1 cellular context compared by ENCODE assay signal in genomic region chr15:58742424-58743160, GRCh38.
TF ChIP-seq lines count a peak whose summit lies in the region.

No MANE protein-coding gene starts in this region.

TF ChIP-seq in HepG2, 621 proteins besides CTCF, POLR2A, EP300 and RAD21 (continued from another document and continues in another):
- TF ChIP-seq, protein P1, sequence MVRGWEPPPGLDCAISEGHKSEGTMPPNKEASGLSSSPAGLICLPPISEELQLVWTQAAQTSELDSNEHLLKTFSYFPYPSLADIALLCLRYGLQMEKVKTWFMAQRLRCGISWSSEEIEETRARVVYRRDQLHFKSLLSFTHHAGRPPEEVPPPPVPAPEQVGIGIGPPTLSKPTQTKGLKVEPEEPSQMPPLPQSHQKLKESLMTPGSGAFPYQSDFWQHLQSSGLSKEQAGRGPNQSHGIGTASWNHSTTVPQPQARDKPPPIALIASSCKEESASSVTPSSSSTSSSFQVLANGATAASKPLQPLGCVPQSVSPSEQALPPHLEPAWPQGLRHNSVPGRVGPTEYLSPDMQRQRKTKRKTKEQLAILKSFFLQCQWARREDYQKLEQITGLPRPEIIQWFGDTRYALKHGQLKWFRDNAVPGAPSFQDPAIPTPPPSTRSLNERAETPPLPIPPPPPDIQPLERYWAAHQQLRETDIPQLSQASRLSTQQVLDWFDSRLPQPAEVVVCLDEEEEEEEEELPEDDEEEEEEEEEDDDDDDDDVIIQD (CRISPR knock-in tag; IDR thresholded peaks at IDR 0.05; ENCODE audit: low read depth) = 0 out of 2 replicates have a peak, but pooled peaks have one; percentile 34
- peak; percentile 70 for TF ChIP-seq POGZ (CRISPR knock-in tag; IDR thresholded peaks at IDR 0.05)
- TF ChIP-seq, protein P2, sequence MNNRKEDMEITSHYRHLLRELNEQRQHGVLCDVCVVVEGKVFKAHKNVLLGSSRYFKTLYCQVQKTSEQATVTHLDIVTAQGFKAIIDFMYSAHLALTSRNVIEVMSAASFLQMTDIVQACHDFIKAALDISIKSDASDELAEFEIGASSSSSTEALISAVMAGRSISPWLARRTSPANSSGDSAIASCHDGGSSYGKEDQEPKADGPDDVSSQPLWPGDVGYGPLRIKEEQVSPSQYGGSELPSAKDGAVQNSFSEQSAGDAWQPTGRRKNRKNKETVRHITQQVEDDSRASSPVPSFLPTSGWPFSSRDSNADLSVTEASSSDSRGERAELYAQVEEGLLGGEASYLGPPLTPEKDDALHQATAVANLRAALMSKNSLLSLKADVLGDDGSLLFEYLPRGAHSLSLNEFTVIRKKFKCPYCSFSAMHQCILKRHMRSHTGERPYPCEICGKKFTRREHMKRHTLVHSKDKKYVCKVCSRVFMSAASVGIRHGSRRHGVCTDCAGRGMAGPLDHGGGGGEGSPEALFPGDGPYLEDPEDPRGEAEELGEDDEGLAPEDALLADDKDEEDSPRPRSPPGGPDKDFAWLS (CRISPR knock-in tag; IDR thresholded peaks at IDR 0.05; ENCODE audit: borderline replicate concordance) = no peak
- no peak for TF ChIP-seq SMYD3 (CRISPR knock-in tag; IDR thresholded peaks at IDR 0.05)
- peak; percentile 53; the same call in 1 of the 2 replicates for TF ChIP-seq GATAD2A (CRISPR knock-in tag; IDR thresholded peaks at IDR 0.05)
- TF ChIP-seq, protein P3, sequence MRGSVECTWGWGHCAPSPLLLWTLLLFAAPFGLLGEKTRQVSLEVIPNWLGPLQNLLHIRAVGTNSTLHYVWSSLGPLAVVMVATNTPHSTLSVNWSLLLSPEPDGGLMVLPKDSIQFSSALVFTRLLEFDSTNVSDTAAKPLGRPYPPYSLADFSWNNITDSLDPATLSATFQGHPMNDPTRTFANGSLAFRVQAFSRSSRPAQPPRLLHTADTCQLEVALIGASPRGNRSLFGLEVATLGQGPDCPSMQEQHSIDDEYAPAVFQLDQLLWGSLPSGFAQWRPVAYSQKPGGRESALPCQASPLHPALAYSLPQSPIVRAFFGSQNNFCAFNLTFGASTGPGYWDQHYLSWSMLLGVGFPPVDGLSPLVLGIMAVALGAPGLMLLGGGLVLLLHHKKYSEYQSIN (CRISPR knock-in tag; IDR thresholded peaks at IDR 0.05; ENCODE audit: borderline replicate concordance) = no peak
- no peak for TF ChIP-seq GPN1 (CRISPR knock-in tag; IDR thresholded peaks at IDR 0.05; ENCODE audit: borderline replicate concordance)
- no peak for TF ChIP-seq SP1 (IDR thresholded peaks at IDR 0.05)
- no peak for TF ChIP-seq SP1 (CRISPR knock-in tag; IDR thresholded peaks at IDR 0.05)
- TF ChIP-seq MLLT10 (CRISPR knock-in tag; IDR thresholded peaks at IDR 0.05) = no peak
- TF ChIP-seq MED1 (CRISPR knock-in tag; IDR thresholded peaks at IDR 0.05) = peak; percentile 52; the same call in 1 of the 2 replicates
- TF ChIP-seq ZMYM2 (CRISPR knock-in tag; IDR thresholded peaks at IDR 0.05) = no peak
- no peak for TF ChIP-seq PLSCR1 (CRISPR knock-in tag; IDR thresholded peaks at IDR 0.05; ENCODE audit: borderline replicate concordance)
- TF ChIP-seq ZNF572 (CRISPR knock-in tag; IDR thresholded peaks at IDR 0.05) = no peak
- peak; percentile 38; the same call in 1 of the 2 replicates for TF ChIP-seq NCOR1 (IDR thresholded peaks at IDR 0.05; ENCODE audit: borderline replicate concordance, low read length)
- TF ChIP-seq ZNF674 (CRISPR knock-in tag; IDR thresholded peaks at IDR 0.05; ENCODE audit: low read depth) = no peak
- no peak for TF ChIP-seq JUND (CRISPR knock-in tag; IDR thresholded peaks at IDR 0.05)
- TF ChIP-seq MED8 (CRISPR knock-in tag; IDR thresholded peaks at IDR 0.05; ENCODE audit: insufficient replicate concordance) = no peak
- no peak for TF ChIP-seq MTF2 (CRISPR knock-in tag; IDR thresholded peaks at IDR 0.05; ENCODE audit: borderline replicate concordance)
- TF ChIP-seq ONECUT2 (CRISPR knock-in tag; IDR thresholded peaks at IDR 0.05) = no peak
- TF ChIP-seq ARID4A (CRISPR knock-in tag; IDR thresholded peaks at IDR 0.05; ENCODE audit: borderline replicate concordance) = peak; percentile 15; the same call in 1 of the 2 replicates
- no peak for TF ChIP-seq ZNF142 (CRISPR knock-in tag; IDR thresholded peaks at IDR 0.05)
- TF ChIP-seq SOX6 (IDR thresholded peaks at IDR 0.05) = no peak
- peak; percentile 57 for TF ChIP-seq SOX6 (CRISPR knock-in tag; IDR thresholded peaks at IDR 0.05)
- no peak for TF ChIP-seq ZNF709 (CRISPR knock-in tag; IDR thresholded peaks at IDR 0.05)
- TF ChIP-seq, protein P4, sequence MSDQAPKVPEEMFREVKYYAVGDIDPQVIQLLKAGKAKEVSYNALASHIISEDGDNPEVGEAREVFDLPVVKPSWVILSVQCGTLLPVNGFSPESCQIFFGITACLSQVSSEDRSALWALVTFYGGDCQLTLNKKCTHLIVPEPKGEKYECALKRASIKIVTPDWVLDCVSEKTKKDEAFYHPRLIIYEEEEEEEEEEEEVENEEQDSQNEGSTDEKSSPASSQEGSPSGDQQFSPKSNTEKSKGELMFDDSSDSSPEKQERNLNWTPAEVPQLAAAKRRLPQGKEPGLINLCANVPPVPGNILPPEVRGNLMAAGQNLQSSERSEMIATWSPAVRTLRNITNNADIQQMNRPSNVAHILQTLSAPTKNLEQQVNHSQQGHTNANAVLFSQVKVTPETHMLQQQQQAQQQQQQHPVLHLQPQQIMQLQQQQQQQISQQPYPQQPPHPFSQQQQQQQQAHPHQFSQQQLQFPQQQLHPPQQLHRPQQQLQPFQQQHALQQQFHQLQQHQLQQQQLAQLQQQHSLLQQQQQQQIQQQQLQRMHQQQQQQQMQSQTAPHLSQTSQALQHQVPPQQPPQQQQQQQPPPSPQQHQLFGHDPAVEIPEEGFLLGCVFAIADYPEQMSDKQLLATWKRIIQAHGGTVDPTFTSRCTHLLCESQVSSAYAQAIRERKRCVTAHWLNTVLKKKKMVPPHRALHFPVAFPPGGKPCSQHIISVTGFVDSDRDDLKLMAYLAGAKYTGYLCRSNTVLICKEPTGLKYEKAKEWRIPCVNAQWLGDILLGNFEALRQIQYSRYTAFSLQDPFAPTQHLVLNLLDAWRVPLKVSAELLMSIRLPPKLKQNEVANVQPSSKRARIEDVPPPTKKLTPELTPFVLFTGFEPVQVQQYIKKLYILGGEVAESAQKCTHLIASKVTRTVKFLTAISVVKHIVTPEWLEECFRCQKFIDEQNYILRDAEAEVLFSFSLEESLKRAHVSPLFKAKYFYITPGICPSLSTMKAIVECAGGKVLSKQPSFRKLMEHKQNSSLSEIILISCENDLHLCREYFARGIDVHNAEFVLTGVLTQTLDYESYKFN (CRISPR knock-in tag; conservative IDR thresholded peaks at IDR 0.05) = peak; percentile 80
- TF ChIP-seq, protein P5, sequence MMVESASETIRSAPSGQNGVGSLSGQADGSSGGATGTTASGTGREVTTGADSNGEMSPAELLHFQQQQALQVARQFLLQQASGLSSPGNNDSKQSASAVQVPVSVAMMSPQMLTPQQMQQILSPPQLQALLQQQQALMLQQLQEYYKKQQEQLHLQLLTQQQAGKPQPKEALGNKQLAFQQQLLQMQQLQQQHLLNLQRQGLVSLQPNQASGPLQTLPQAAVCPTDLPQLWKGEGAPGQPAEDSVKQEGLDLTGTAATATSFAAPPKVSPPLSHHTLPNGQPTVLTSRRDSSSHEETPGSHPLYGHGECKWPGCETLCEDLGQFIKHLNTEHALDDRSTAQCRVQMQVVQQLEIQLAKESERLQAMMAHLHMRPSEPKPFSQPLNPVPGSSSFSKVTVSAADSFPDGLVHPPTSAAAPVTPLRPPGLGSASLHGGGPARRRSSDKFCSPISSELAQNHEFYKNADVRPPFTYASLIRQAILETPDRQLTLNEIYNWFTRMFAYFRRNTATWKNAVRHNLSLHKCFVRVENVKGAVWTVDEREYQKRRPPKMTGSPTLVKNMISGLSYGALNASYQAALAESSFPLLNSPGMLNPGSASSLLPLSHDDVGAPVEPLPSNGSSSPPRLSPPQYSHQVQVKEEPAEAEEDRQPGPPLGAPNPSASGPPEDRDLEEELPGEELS (CRISPR knock-in tag; IDR thresholded peaks at IDR 0.05) = peak; percentile 89
- TF ChIP-seq, protein P6, sequence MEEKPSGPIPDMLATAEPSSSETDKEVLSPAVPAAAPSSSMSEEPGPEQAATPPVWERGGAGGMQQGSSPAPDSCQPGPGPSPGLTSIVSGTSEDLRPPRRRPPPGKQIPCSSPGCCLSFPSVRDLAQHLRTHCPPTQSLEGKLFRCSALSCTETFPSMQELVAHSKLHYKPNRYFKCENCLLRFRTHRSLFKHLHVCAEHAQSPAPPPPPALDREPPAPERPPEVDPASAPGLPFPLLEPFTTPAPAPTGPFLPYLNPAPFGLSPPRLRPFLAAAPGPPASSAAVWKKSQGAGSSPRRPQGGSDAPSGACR (CRISPR knock-in tag; IDR thresholded peaks at IDR 0.05) = no peak
- no peak for TF ChIP-seq ZSCAN9 (CRISPR knock-in tag; IDR thresholded peaks at IDR 0.05; ENCODE audit: borderline replicate concordance)
- TF ChIP-seq ZBTB7B (CRISPR knock-in tag; IDR thresholded peaks at IDR 0.05) = no peak
- TF ChIP-seq ZNF468 (CRISPR knock-in tag; IDR thresholded peaks at IDR 0.05) = no peak
- TF ChIP-seq ZNF530 (CRISPR knock-in tag; IDR thresholded peaks at IDR 0.05; ENCODE audit: low read depth) = no peak
- TF ChIP-seq KMT2B (CRISPR knock-in tag; IDR thresholded peaks at IDR 0.05) = 0 out of 2 replicates have a peak, but pooled peaks have one; percentile 29
